Comparison of ENCODE assay signal across 12 cellular contexts in the genomic region with DNA sequence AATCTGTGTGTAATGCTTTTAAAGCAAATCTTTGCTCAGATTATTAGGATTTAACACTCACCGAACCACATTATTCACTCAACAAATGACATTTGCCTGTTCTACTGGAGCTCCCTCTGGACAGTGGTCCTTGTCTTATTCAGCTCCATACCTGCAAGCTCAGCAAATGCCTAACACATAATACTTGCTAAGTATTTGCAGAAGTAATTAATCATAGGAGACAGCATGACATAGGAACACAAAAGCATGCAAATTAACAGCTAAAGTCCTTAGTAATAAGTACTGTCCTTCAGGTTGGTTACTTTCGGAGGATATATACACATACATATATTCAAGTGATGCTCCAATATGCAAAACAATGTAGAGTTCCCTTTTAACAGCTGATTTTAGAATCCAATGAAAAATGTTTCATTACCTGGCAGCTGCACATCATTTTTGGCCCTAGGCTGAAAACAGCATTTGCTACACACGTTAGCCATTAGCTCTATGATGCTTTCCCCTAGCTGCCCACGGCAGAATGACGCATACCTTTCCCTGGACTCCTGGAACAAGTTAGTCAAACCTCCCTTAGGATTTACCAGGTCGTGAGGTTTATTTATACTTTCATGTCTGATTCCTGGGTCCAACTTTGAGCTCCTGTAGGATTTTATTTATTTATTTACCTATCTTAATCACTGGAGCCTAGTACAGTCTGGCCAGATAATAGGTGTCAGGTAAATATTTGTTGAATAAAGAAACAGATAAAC. TPM values are rescaled to one million over a fixed set of nuclear protein-coding genes. Genes with fewer than 3 reads are reported as not detected.
A peak's percentile ranks its signal among the peaks of the same experiment; 100 is the strongest.
DNase-seq lines count a peak whose midpoint lies in the region; ATAC-seq, FAIRE-seq and TF ChIP-seq lines count a peak whose summit lies in the region.
"Had no signal": no experiment of that assay in that cellular context is flagged by ENCODE, and none has a peak within 500 bp of the region (broad histone marks: within the 10 kb centered on the region; RNA-seq: fewer than 3 reads in every experiment).

No MANE protein-coding gene starts in this region.

- FAIRE-seq in astrocyte (lab: Jason Lieb, UNC) = no peak

- H3K4me1 ChIP-seq in astrocyte (ENCODE audit: insufficient read depth, low read length) = no peaks in the 10 kb centered on the region
- H3K4me1 ChIP-seq: colonic mucosa, testis had no signal

- DNase-seq in activated T-cell treated with anti-CD3 and anti-CD28 coated beads, Interleukin-2, amount 50 U/mL, for 24 hours = no peak
- DNase-seq in activated T-cell treated with anti-CD3 and anti-CD28 coated beads, Interleukin-2, amount 50 U/mL, for 4 hours = no peak
- DNase-seq in astrocyte (ENCODE audit: low read depth) = peak; percentile 72
- DNase-seq in iris pigment epithelial cell (ENCODE audit: low read depth) = peak; percentile 59
- DNase-seq in stimulated activated naive B cell treated with anti-CD40 and anti-IgM and Interleukin-4, amounts not matched to agents 10 μg/mL and 1 μg/mL and 100 μg/mL, for 72 hours = no peak
- DNase-seq in GOT3 (lab: John Stamatoyannopoulos, UW) = no peak
- DNase-seq in MG63 = no peak
- DNase-seq: colonic mucosa, T-helper 2 cell, testis had no signal

- H3K4me3 Mint-ChIP-seq in activated T-cell treated with anti-CD3 and anti-CD28 coated beads, Interleukin-2, amount 50 U/mL, for 24 hours = no peak overlapping the region
- H3K4me3 Mint-ChIP-seq in activated T-cell treated with anti-CD3 and anti-CD28 coated beads, Interleukin-2, amount 50 U/mL, for 4 hours = no peak overlapping the region
- H3K4me3 Mint-ChIP-seq in astrocyte (ENCODE audit: unreplicated experiment) = no peak overlapping the region
- H3K4me3 Mint-ChIP-seq in stimulated activated naive B cell treated with anti-CD40 and anti-IgM and Interleukin-4, amounts not matched to agents 10 μg/mL and 1 μg/mL and 100 μg/mL, for 72 hours = no peak overlapping the region

- H3K9ac ChIP-seq in astrocyte (ENCODE audit: low read length) = no peak overlapping the region

- H3K36me3 Mint-ChIP-seq in activated T-cell treated with anti-CD3 and anti-CD28 coated beads, Interleukin-2, amount 50 U/mL, for 24 hours (ENCODE audit: low read depth) = peaks cover 92% of the 10 kb centered on the region
- peaks cover 27% of the 10 kb centered on the region for H3K36me3 Mint-ChIP-seq in activated T-cell treated with anti-CD3 and anti-CD28 coated beads, Interleukin-2, amount 50 U/mL, for 4 hours (ENCODE audit: insufficient read depth)
- H3K36me3 Mint-ChIP-seq in astrocyte (ENCODE audit: low read depth, unreplicated experiment) = peaks cover 2% of the 10 kb centered on the region
- H3K36me3 Mint-ChIP-seq in stimulated activated naive B cell treated with anti-CD40 and anti-IgM and Interleukin-4, amounts not matched to agents 10 μg/mL and 1 μg/mL and 100 μg/mL, for 72 hours = peaks cover 25 to 29% of the 10 kb centered on the region in 2 donors

- peaks cover 81% of the 10 kb centered on the region for H3K79me2 ChIP-seq in astrocyte (ENCODE audit: insufficient read depth, low read length)

- no peak overlapping the region for H3K27ac ChIP-seq in astrocyte (ENCODE audit: low read depth, low read length)
- H3K27ac ChIP-seq: colonic mucosa, testis had no signal

- H3K36me3 ChIP-seq in astrocyte (ENCODE audit: insufficient read depth, low read length) (peaks cover 31% of the 10 kb centered on the region), MG63 (peaks cover 35% of the 10 kb centered on the region)
- H3K36me3 ChIP-seq: colonic mucosa had no signal

- peak overlapping the region; percentile 82 for H3K27ac Mint-ChIP-seq in activated T-cell treated with anti-CD3 and anti-CD28 coated beads, Interleukin-2, amount 50 U/mL, for 24 hours
- no peak overlapping the region for H3K27ac Mint-ChIP-seq in astrocyte (ENCODE audit: unreplicated experiment)
- H3K27ac Mint-ChIP-seq in stimulated activated naive B cell treated with anti-CD40 and anti-IgM and Interleukin-4, amounts not matched to agents 10 μg/mL and 1 μg/mL and 100 μg/mL, for 72 hours = peak overlapping the region; percentile 25

- H2AFZ ChIP-seq in astrocyte (ENCODE audit: low read depth, low read length) = no peak overlapping the region

- H3K4me1 Mint-ChIP-seq in activated T-cell treated with anti-CD3 and anti-CD28 coated beads, Interleukin-2, amount 50 U/mL, for 24 hours (ENCODE audit: low read depth) = peaks cover 63% of the 10 kb centered on the region
- peaks cover 57% of the 10 kb centered on the region for H3K4me1 Mint-ChIP-seq in activated T-cell treated with anti-CD3 and anti-CD28 coated beads, Interleukin-2, amount 50 U/mL, for 4 hours (ENCODE audit: low read depth)
- peaks cover 11% of the 10 kb centered on the region for H3K4me1 Mint-ChIP-seq in astrocyte (ENCODE audit: low read depth, unreplicated experiment)
- H3K4me1 Mint-ChIP-seq in stimulated activated naive B cell treated with anti-CD40 and anti-IgM and Interleukin-4, amounts not matched to agents 10 μg/mL and 1 μg/mL and 100 μg/mL, for 72 hours = peaks cover 17 to 43% of the 10 kb centered on the region in 2 donors

- TF ChIP-seq CTCF in astrocyte (IDR thresholded peaks at IDR 0.05; ENCODE audit: insufficient read depth, low read depth, low read length) = no peak

- H3K9me3 Mint-ChIP-seq in activated T-cell treated with anti-CD3 and anti-CD28 coated beads, Interleukin-2, amount 50 U/mL, for 24 hours = no peaks in the 10 kb centered on the region
- H3K9me3 Mint-ChIP-seq in activated T-cell treated with anti-CD3 and anti-CD28 coated beads, Interleukin-2, amount 50 U/mL, for 4 hours = no peaks in the 10 kb centered on the region
- no peaks in the 10 kb centered on the region for H3K9me3 Mint-ChIP-seq in astrocyte (ENCODE audit: unreplicated experiment)
- H3K9me3 Mint-ChIP-seq in stimulated activated naive B cell treated with anti-CD40 and anti-IgM and Interleukin-4, amounts not matched to agents 10 μg/mL and 1 μg/mL and 100 μg/mL, for 72 hours = no peaks in the 10 kb centered on the region

- H3K9me3 ChIP-seq in astrocyte (ENCODE audit: insufficient read depth, low read depth, low read length) (no peaks in the 10 kb centered on the region), MG63 (no peaks in the 10 kb centered on the region; the same call in 1 of the 2 replicates)
- H3K9me3 ChIP-seq: colonic mucosa, testis had no signal

- H3K4me3 ChIP-seq in astrocyte (ENCODE audit: insufficient read depth, low read depth, low read length) (no peak overlapping the region), MG63 (no peak overlapping the region)
- H3K4me3 ChIP-seq: colonic mucosa, testis had no signal

- H4K20me1 ChIP-seq in astrocyte (ENCODE audit: insufficient read depth, low read length) = peaks cover 61% of the 10 kb centered on the region

- H3K27me3 ChIP-seq in astrocyte (ENCODE audit: insufficient read depth, low read length) (no peaks in the 10 kb centered on the region), MG63 (no peaks in the 10 kb centered on the region)
- H3K27me3 ChIP-seq: colonic mucosa, testis had no signal

- ATAC-seq in activated T-cell treated with anti-CD3 and anti-CD28 coated beads, Interleukin-2, amount 50 U/mL, for 4 hours = no peak
- ATAC-seq in stimulated activated naive B cell treated with anti-CD40 and anti-IgM and Interleukin-4, amounts not matched to agents 10 μg/mL and 1 μg/mL and 100 μg/mL, for 72 hours (replicated peaks) = no peak
- ATAC-seq in HG03025 (IDR thresholded peaks at IDR 0.05; ENCODE audit: low FRiP score, unreplicated experiment) = no peak
- ATAC-seq: HCT116 had no signal

- no peak overlapping the region for H3K4me2 ChIP-seq in astrocyte (ENCODE audit: low read length)

- no peaks in the 10 kb centered on the region for H3K27me3 Mint-ChIP-seq in activated T-cell treated with anti-CD3 and anti-CD28 coated beads, Interleukin-2, amount 50 U/mL, for 24 hours
- no peaks in the 10 kb centered on the region for H3K27me3 Mint-ChIP-seq in activated T-cell treated with anti-CD3 and anti-CD28 coated beads, Interleukin-2, amount 50 U/mL, for 4 hours (ENCODE audit: low read depth)
- H3K27me3 Mint-ChIP-seq in astrocyte (ENCODE audit: low read depth, unreplicated experiment) = no peaks in the 10 kb centered on the region
- no peaks in the 10 kb centered on the region for H3K27me3 Mint-ChIP-seq in stimulated activated naive B cell treated with anti-CD40 and anti-IgM and Interleukin-4, amounts not matched to agents 10 μg/mL and 1 μg/mL and 100 μg/mL, for 72 hours

RNA-seq across cellular contexts. Expression of a gene that starts 8.6 kb away (rescaled TPM):
- 10 to 100 TPM; 87.1 to 91.1 (median 91.0) TPM for total RNA-seq in activated T-cell treated with anti-CD3 and anti-CD28 coated beads, Interleukin-2, amount 50 U/mL, for 4 hours
- total RNA-seq in astrocyte = 54.8 and 58.5 TPM in 2 replicates
- 23.6 and 39.1 TPM in 2 replicates for total RNA-seq in MG63 (2014; rRNA removed; shearing (Covaris generic); ENCODE audit: low replicate concordance)

Comparison
In these comparisons a context has a peak if more than half of its experiments do, and no peak if none do; other contexts are left out.
1. DNase-seq: peak in astrocyte (single experiment) and iris pigment epithelial cell (single experiment); none in activated T-cell treated with anti-CD3 and anti-CD28 coated beads, Interleukin-2, amount 50 U/mL, for 24 hours (single experiment), activated T-cell treated with anti-CD3 and anti-CD28 coated beads, Interleukin-2, amount 50 U/mL, for 4 hours (single experiment), stimulated activated naive B cell treated with anti-CD40 and anti-IgM and Interleukin-4, amounts not matched to agents 10 μg/mL and 1 μg/mL and 100 μg/mL, for 72 hours (single experiment), GOT3 (single experiment) and MG63 (single experiment).